Comparison of ENCODE assay signal across 8 cellular contexts in genomic region chr9:33818167-33818831, GRCh38. TPM values are rescaled to one million over a fixed set of nuclear protein-coding genes. Genes with fewer than 3 reads are reported as not detected.
DNase-seq lines count a peak whose midpoint lies in the region; ATAC-seq and TF ChIP-seq lines count a peak whose summit lies in the region.

No MANE protein-coding gene starts in this region.

- peak overlapping the region; percentile 68 for H3K4me2 ChIP-seq in fibroblast of lung (ENCODE audit: extremely low read depth, insufficient read depth, low read length)

- H3K4me1 Mint-ChIP-seq in neural crest cell = peaks cover 51% of the 10 kb centered on the region

- H3K27me3 ChIP-seq in fibroblast of lung (ENCODE audit: control insufficient read depth, insufficient read depth, low read length) = no peaks in the 10 kb centered on the region

- H3K27me3 Mint-ChIP-seq in neural crest cell (ENCODE audit: low read depth) = peaks cover 2% of the 10 kb centered on the region

- peak; percentile 12 for DNase-seq in stimulated activated CD4-positive, alpha-beta T cell treated with anti-CD3 and anti-CD28 coated beads, Interleukin-4, amount 100 ng/mL, for 24 hours
- no peak for DNase-seq in stimulated activated CD4-positive, alpha-beta T cell treated with anti-CD3 and anti-CD28 coated beads, Interleukin-1b, Interleukin-23, amount 100 ng/mL, for 48 hours
- DNase-seq in fibroblast of lung (ENCODE audit: low read depth in 2 of 2) (no peak), neural crest cell (ENCODE audit: low read depth, low spot score) (no peak), cerebellar cortex (ENCODE audit: low spot score) (no peak)

- H3K27ac Mint-ChIP-seq in neural crest cell (ENCODE audit: unreplicated experiment) = peak overlapping the region; percentile 91

- no peak overlapping the region for H2AFZ ChIP-seq in fibroblast of lung (ENCODE audit: low read length)

- H3K79me2 ChIP-seq in fibroblast of lung (ENCODE audit: control insufficient read depth, insufficient read depth, low read length) = peaks cover 59% of the 10 kb centered on the region

- H4K20me1 ChIP-seq in fibroblast of lung (ENCODE audit: control insufficient read depth, extremely low read depth, insufficient read depth, low read length) = peaks cover 5% of the 10 kb centered on the region

- H3K9me3 ChIP-seq in fibroblast of lung (ENCODE audit: control insufficient read depth, insufficient read depth, low read depth, low read length) = no peaks in the 10 kb centered on the region

- H3K36me3 Mint-ChIP-seq in neural crest cell (ENCODE audit: low read depth) = peaks cover 5% of the 10 kb centered on the region

- ATAC-seq in SK-N-SH treated with all-trans-retinoic acid at 6 μM for 48 hours (peak; percentile 29), HG03139 (IDR thresholded peaks at IDR 0.05; ENCODE audit: unreplicated experiment) (no peak), GM18502 (IDR thresholded peaks at IDR 0.05; ENCODE audit: poor library complexity, unreplicated experiment) (no peak)

- peak overlapping the region; percentile 35 to 100 (median 64) for H3K4me3 ChIP-seq in fibroblast of lung (replicated peaks in 1 of 4; ENCODE audit: control extremely low read depth in 1 of 4, insufficient read depth in 1 of 4, low read depth in 3 of 4, low read length in 4 of 4)

- TF ChIP-seq CTCF in fibroblast of lung (conservative IDR thresholded peaks at IDR 0.05 in 1 of 2, IDR thresholded peaks at IDR 0.05 in 1 of 2; ENCODE audit: low read depth in 1 of 2, low read length in 2 of 2) (no peak), neural crest cell (conservative IDR thresholded peaks at IDR 0.05) (no peak)

- H3K9ac ChIP-seq in fibroblast of lung (ENCODE audit: insufficient read depth, low read length) = peak overlapping the region; percentile 95

- peaks cover 8% of the 10 kb centered on the region for H3K4me1 ChIP-seq in fibroblast of lung (ENCODE audit: control insufficient read depth, extremely low read depth, insufficient read depth, low read length)

- H3K36me3 ChIP-seq in fibroblast of lung (ENCODE audit: control insufficient read depth, insufficient read depth, low read length) = no peaks in the 10 kb centered on the region

- H3K4me3 Mint-ChIP-seq in neural crest cell = peak overlapping the region; percentile 97

- peak overlapping the region; percentile 89 for H3K27ac ChIP-seq in fibroblast of lung (ENCODE audit: insufficient read depth, low read length)

- no peaks in the 10 kb centered on the region for H3K9me3 Mint-ChIP-seq in neural crest cell

TF ChIP-seq in SK-N-SH treated with all-trans-retinoic acid at 6 μM for 48 hours, 23 proteins besides CTCF, POLR2A, EP300 and RAD21:
- TF ChIP-seq RARB (CRISPR knock-in tag; IDR thresholded peaks at IDR 0.05) = no peak
- no peak for TF ChIP-seq ZFP30 (CRISPR knock-in tag; IDR thresholded peaks at IDR 0.05)
- no peak for TF ChIP-seq ZNF565 (CRISPR knock-in tag; conservative IDR thresholded peaks at IDR 0.05; ENCODE audit: low read depth)
- no peak for TF ChIP-seq GLIS3 (CRISPR knock-in tag; IDR thresholded peaks at IDR 0.05)
- no peak for TF ChIP-seq ISL1 (CRISPR knock-in tag; IDR thresholded peaks at IDR 0.05)
- no peak for TF ChIP-seq SNAI2 (CRISPR knock-in tag; IDR thresholded peaks at IDR 0.05)
- no peak for TF ChIP-seq ESRRG (CRISPR knock-in tag; IDR thresholded peaks at IDR 0.05)
- TF ChIP-seq ZNF70 (CRISPR knock-in tag; IDR thresholded peaks at IDR 0.05) = no peak
- TF ChIP-seq PPARA (CRISPR knock-in tag; IDR thresholded peaks at IDR 0.05; ENCODE audit: borderline replicate concordance) = no peak
- TF ChIP-seq ZNF8 (CRISPR knock-in tag; IDR thresholded peaks at IDR 0.05) = no peak
- no peak for TF ChIP-seq ZC3H10 (CRISPR knock-in tag; IDR thresholded peaks at IDR 0.05)
- TF ChIP-seq TOX (CRISPR knock-in tag; IDR thresholded peaks at IDR 0.05; ENCODE audit: borderline replicate concordance) = no peak
- TF ChIP-seq ARNTL (CRISPR knock-in tag; IDR thresholded peaks at IDR 0.05; ENCODE audit: borderline replicate concordance, low read depth) = no peak
- TF ChIP-seq, protein P1, sequence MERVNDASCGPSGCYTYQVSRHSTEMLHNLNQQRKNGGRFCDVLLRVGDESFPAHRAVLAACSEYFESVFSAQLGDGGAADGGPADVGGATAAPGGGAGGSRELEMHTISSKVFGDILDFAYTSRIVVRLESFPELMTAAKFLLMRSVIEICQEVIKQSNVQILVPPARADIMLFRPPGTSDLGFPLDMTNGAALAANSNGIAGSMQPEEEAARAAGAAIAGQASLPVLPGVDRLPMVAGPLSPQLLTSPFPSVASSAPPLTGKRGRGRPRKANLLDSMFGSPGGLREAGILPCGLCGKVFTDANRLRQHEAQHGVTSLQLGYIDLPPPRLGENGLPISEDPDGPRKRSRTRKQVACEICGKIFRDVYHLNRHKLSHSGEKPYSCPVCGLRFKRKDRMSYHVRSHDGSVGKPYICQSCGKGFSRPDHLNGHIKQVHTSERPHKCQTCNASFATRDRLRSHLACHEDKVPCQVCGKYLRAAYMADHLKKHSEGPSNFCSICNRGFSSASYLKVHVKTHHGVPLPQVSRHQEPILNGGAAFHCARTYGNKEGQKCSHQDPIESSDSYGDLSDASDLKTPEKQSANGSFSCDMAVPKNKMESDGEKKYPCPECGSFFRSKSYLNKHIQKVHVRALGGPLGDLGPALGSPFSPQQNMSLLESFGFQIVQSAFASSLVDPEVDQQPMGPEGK (CRISPR knock-in tag; IDR thresholded peaks at IDR 0.05; ENCODE audit: borderline replicate concordance) = no peak
- no peak for TF ChIP-seq TCF4 (CRISPR knock-in tag; IDR thresholded peaks at IDR 0.05; ENCODE audit: borderline replicate concordance)
- no peak for TF ChIP-seq ZFP3 (CRISPR knock-in tag; IDR thresholded peaks at IDR 0.05)
TF ChIP-seq in SK-N-SH treated with all-trans-retinoic acid at 6 μM for 48 hours: peak in this region for 0.

RNA-seq across cellular contexts. Expression of gene UBE2R2, which starts 1.3 kb away (rescaled TPM):
- total RNA-seq in fibroblast of lung = 16.7 and 23.9 TPM in 2 replicates
- 52.5 and 57.1 TPM in 2 replicates for polyA plus RNA-seq in fibroblast of lung
- polyA plus RNA-seq in fibroblast of lung (2012) = 44.7 and 50.8 TPM in 2 replicates
- polyA minus RNA-seq in fibroblast of lung (ENCODE audit: low replicate concordance) = 15.1 and 24.3 TPM in 2 replicates
- total RNA-seq in neural crest cell = 85.9 and 88.0 TPM in 2 replicates

RNA-seq across cellular contexts. Expression of gene PRSS3, which starts 22.9 kb away (rescaled TPM):
- total RNA-seq in fibroblast of lung = 0.26 and 0.33 TPM in 2 replicates
- polyA plus RNA-seq in fibroblast of lung = 2.9 and 11.4 TPM in 2 replicates
- 6.5 and 29.3 TPM in 2 replicates for polyA plus RNA-seq in fibroblast of lung (2012)
- polyA minus RNA-seq in fibroblast of lung (ENCODE audit: low replicate concordance) = 10.3 and 41.5 TPM in 2 replicates
- not detected in 2 replicates for total RNA-seq in neural crest cell
